ENCODE assay signal across 28 cellular contexts in the genomic region with DNA sequence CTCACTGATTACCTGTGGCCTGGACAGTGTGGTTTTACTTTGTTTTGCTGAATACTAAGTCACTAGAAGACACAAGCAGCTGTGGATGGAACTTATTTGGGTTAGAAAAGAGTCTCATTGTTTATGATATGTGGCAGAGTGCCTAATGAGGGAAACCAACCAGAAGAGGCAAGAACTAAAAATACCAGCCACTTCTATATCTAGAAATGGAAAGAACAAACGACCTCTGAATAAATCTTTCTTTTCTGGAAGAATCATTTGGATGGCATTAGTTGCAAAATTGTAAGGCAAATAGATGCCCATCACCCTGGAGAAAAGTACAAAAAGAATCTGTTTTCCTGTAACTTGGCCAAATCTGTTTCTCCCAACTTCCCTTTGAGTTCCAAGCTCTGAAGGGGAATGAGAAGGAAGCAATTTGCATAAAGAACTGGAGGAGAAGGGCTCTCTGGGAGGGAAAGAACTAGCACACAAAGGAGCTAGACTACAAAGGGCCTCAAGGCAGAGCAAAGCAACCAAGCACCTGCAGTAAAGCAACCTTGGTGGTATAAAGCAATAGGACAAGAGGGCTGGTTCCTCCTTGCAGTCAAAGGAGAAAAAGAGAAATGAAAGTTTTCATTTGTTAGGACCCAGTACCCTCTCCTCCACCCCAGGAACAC.
A peak's percentile ranks its signal among the peaks of the same experiment; 100 is the strongest.
DNase-seq lines count a peak whose midpoint lies in the region; ATAC-seq lines count a peak whose summit lies in the region.
"Had no signal": no experiment of that assay in that cellular context is flagged by ENCODE, and none has a peak within 500 bp of the region (broad histone marks: within the 10 kb centered on the region; RNA-seq: fewer than 3 reads in every experiment).

No MANE protein-coding gene starts in this region.

- H3K27me3 Mint-ChIP-seq in naive thymus-derived CD8-positive, alpha-beta T cell = no peaks in the 10 kb centered on the region
- H3K27me3 Mint-ChIP-seq: activated B cell treated with CpG ODN at 0.5 μM for 24 hours; activated naive CD8-positive, alpha-beta T cell treated with anti-CD3 and anti-CD28 coated beads for 36 hours had no signal

- no peak overlapping the region for H3K23ac ChIP-seq in mesendoderm (ENCODE audit: low read length)

- H3K9me3 Mint-ChIP-seq in naive thymus-derived CD8-positive, alpha-beta T cell = peaks cover 0 to 9% (median 1%) of the 10 kb centered on the region in 9 donors

- peak; percentile 64 for DNase-seq in Ammon's horn (ENCODE audit: low spot score)
- peak; percentile 50 for DNase-seq in NCI-H69 (lab: John Stamatoyannopoulos, UW)
- peak; percentile 20 for DNase-seq in cerebellar cortex (ENCODE audit: low spot score)
- peak; percentile 36 for DNase-seq in mesendoderm
- DNase-seq in naive thymus-derived CD8-positive, alpha-beta T cell = no peak
- DNase-seq: 8988T; activated B cell treated with CpG ODN at 0.5 μM for 24 hours; activated CD4-positive, alpha-beta T cell treated with anti-CD3 and anti-CD28 coated beads, Interleukin-2, amount 50 U/mL, for 48 hours; activated CD8-positive, alpha-beta memory T cell treated with anti-CD3 and anti-CD28 coated beads, Interleukin-2, amount 50 U/mL, for 48 hours; activated naive CD8-positive, alpha-beta T cell treated with anti-CD3 and anti-CD28 coated beads for 36 hours; CD8-positive, alpha-beta T cell; DMS153; effector CD8-positive, alpha-beta T cell; erythroblast; foreskin fibroblast; NCI-H1694 treated with DMSO at 0.1 percent for 48 hours; NCI-H2227 treated with DMSO at 0.1 percent for 48 hours; NCI-H748 treated with DMSO at 0.1 percent for 48 hours; OCI-M1; psoas muscle; stimulated activated CD8-positive, alpha-beta memory T cell treated with anti-CD3 and anti-CD28 coated beads, Interleukin-4, amount 100 ng/mL, for 48 hours; T-helper 9 cell; upper lobe of left lung had no signal

- H3K56ac ChIP-seq in mesendoderm (ENCODE audit: low read length) = no peak overlapping the region

- no peaks in the 10 kb centered on the region for H3K79me1 ChIP-seq in mesendoderm (ENCODE audit: low read length)

- H3K9ac ChIP-seq in mesendoderm (ENCODE audit: low read length) = no peak overlapping the region

- no peak overlapping the region for H2BK5ac ChIP-seq in mesendoderm (ENCODE audit: low read length)

- no peak overlapping the region for H4K8ac ChIP-seq in mesendoderm (ENCODE audit: low read depth, low read length)

- H2BK120ac ChIP-seq in mesendoderm (ENCODE audit: low read depth, low read length) = no peak overlapping the region

- no peak overlapping the region for H4K5ac ChIP-seq in mesendoderm (ENCODE audit: low read length)

- no peak overlapping the region for H2AK5ac ChIP-seq in mesendoderm (ENCODE audit: low read length)

- no peak overlapping the region for H3K4me2 ChIP-seq in mesendoderm (ENCODE audit: low read length)
- H3K4me2 ChIP-seq: hepatocyte had no signal

- H3K36me3 Mint-ChIP-seq in naive thymus-derived CD8-positive, alpha-beta T cell = no peaks in the 10 kb centered on the region
- H3K36me3 Mint-ChIP-seq: activated naive CD8-positive, alpha-beta T cell treated with anti-CD3 and anti-CD28 coated beads for 36 hours; CD8-positive, alpha-beta T cell had no signal

- WGBS in mesendoderm (ENCODE audit: extremely low coverage, insufficient coverage, low lambda C conversion rate) = no CpG with 5 or more reads among the region's 1 CpG

- H3K4me3 ChIP-seq in mesendoderm (ENCODE audit: low read length) = no peak overlapping the region
- H3K4me3 ChIP-seq: hepatocyte, psoas muscle, upper lobe of left lung had no signal

- no peaks in the 10 kb centered on the region for H3K4me1 Mint-ChIP-seq in naive thymus-derived CD8-positive, alpha-beta T cell
- H3K4me1 Mint-ChIP-seq: activated B cell treated with CpG ODN at 0.5 μM for 24 hours; activated naive CD8-positive, alpha-beta T cell treated with anti-CD3 and anti-CD28 coated beads for 36 hours had no signal

- no peaks in the 10 kb centered on the region for H3K27me3 ChIP-seq in mesendoderm (ENCODE audit: insufficient read depth, low read length, poor library complexity)
- H3K27me3 ChIP-seq: hepatocyte, upper lobe of left lung had no signal

- no peaks in the 10 kb centered on the region for H3K36me3 ChIP-seq in mesendoderm (ENCODE audit: control insufficient read depth, insufficient read depth, low read length)
- H3K36me3 ChIP-seq: upper lobe of left lung had no signal

- no peak overlapping the region for H3K18ac ChIP-seq in mesendoderm (ENCODE audit: low read length)

- no peak overlapping the region for H3K4ac ChIP-seq in mesendoderm (ENCODE audit: low read depth, low read length)

- no peak overlapping the region for H3K4me3 Mint-ChIP-seq in naive thymus-derived CD8-positive, alpha-beta T cell
- H3K4me3 Mint-ChIP-seq: activated B cell treated with CpG ODN at 0.5 μM for 24 hours; activated naive CD8-positive, alpha-beta T cell treated with anti-CD3 and anti-CD28 coated beads for 36 hours; CD8-positive, alpha-beta T cell had no signal

- no peak overlapping the region for H3K27ac ChIP-seq in mesendoderm (ENCODE audit: low read depth, low read length)
- H3K27ac ChIP-seq: hepatocyte, psoas muscle, upper lobe of left lung had no signal

- H3K27ac Mint-ChIP-seq in naive thymus-derived CD8-positive, alpha-beta T cell = no peak overlapping the region
- H3K27ac Mint-ChIP-seq: activated B cell treated with CpG ODN at 0.5 μM for 24 hours; activated naive CD8-positive, alpha-beta T cell treated with anti-CD3 and anti-CD28 coated beads for 36 hours; CD8-positive, alpha-beta T cell had no signal

- H3K79me2 ChIP-seq in mesendoderm (ENCODE audit: control insufficient read depth, insufficient read depth, low read length) = no peaks in the 10 kb centered on the region
- H3K79me2 ChIP-seq: hepatocyte had no signal

- no peaks in the 10 kb centered on the region for H3K4me1 ChIP-seq in mesendoderm (ENCODE audit: control insufficient read depth, low read depth, low read length)
- H3K4me1 ChIP-seq: psoas muscle, upper lobe of left lung had no signal

- no peak for ATAC-seq in naive thymus-derived CD8-positive, alpha-beta T cell
- ATAC-seq in HG03439 (IDR thresholded peaks at IDR 0.05; ENCODE audit: unreplicated experiment) (no peak), GM21786 (IDR thresholded peaks at IDR 0.05; ENCODE audit: unreplicated experiment) (no peak), HG03469 (IDR thresholded peaks at IDR 0.05; ENCODE audit: unreplicated experiment) (no peak)
- ATAC-seq: CD8-positive, alpha-beta T cell; psoas muscle; Right ventricle myocardium inferior had no signal

- POLR2A ChIA-PET in naive thymus-derived CD8-positive, alpha-beta T cell (lab: Charles Lee) = no interaction called here

- H2BK15ac ChIP-seq in mesendoderm (replicated peaks; ENCODE audit: low read depth) = no peak overlapping the region

Comparison
In these comparisons a context has a peak if more than half of its experiments do, and no peak if none do; other contexts are left out.
1. DNase-seq: peak in Ammon's horn (single experiment), NCI-H69 (single experiment), cerebellar cortex (single experiment) and mesendoderm (single experiment); none in naive thymus-derived CD8-positive, alpha-beta T cell (0 of 10).